In the genomic region with DNA sequence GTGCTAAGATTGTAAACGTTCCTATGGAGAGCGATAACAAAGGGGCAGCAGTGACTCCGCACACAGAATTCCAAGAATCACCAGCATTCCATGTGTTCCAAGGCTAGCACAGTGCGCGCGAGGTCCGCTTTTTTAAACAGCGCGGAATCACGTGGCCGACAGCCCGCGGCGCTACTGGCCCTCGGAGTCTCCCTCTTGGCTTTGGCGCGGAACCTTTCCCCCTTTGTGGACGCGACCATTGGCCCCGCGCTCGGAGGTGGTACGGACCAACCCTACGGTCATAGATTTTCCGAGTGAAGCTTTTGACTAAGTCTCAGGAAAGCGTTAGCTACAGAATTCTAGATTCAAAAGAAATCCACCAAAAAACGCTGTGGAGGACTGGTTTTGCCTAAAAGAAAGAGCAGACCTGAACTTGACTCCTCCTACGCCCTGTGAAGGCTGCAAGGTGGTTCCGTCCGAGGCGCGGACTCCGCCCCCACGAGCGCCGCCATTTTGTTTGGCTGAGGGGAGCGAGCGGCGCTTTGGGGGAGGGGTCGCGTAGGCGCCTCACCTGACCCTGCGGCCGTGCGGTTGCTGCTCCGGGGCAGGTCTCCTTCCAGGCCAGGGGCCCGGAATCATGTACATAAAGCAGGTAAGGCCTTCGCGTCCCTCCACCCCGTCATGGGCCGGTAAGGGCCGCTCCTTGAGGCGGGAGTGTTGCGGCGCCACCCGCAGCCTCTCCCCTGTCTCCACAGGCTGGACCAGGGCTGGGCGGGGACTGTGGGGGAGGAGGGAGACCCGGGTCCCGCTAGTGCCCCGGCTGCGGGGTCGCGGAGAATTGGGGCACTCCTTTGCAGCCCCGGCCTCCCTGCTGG, we compare ENCODE assay signal across 8 cellular contexts. TPM values are rescaled to one million over a fixed set of nuclear protein-coding genes. Genes with fewer than 3 reads are reported as not detected.
A peak's percentile ranks its signal among the peaks of the same experiment; 100 is the strongest.
DNase-seq lines count a peak whose midpoint lies in the region; ATAC-seq and TF ChIP-seq lines count a peak whose summit lies in the region.

A gene (plus strand): TSS at position 495 of the 854 bp plus-strand sequence. CDS start 122 bp downstream, at position 617.

- no peaks in the 10 kb centered on the region for H3K9me3 ChIP-seq in smooth muscle cell (replicated peaks; ENCODE audit: low read depth)

- H3K4me3 ChIP-seq in cardiac fibroblast (replicated peaks in 1 of 2; ENCODE audit: low read depth in 2 of 2, low read length in 2 of 2) (peak within 1 kb of the TSS; percentile 86 to 95), smooth muscle cell (peak within 1 kb of the TSS; percentile 94)

- peak within 1 kb of the TSS; percentile 96 for H3K27ac ChIP-seq in smooth muscle cell (ENCODE audit: low read depth)

- no peak for TF ChIP-seq CTCF in WTC11 (IDR thresholded peaks at IDR 0.05)
- TF ChIP-seq CTCF in cardiac fibroblast (IDR thresholded peaks at IDR 0.05; ENCODE audit: low read depth, low read length) = no peak
- TF ChIP-seq CTCF in smooth muscle cell (IDR thresholded peaks at IDR 0.05; ENCODE audit: borderline replicate concordance, insufficient read depth, poor library complexity, severe bottlenecking) = no peak

- peaks cover 4% of the 10 kb centered on the region for H3K27me3 Mint-ChIP-seq in WTC11 (ENCODE audit: low read depth)

- H3K4me1 ChIP-seq in smooth muscle cell (ENCODE audit: low read depth) = peaks cover 15% of the 10 kb centered on the region

- CTCF ChIA-PET in WTC11 (lab: Charles Lee) = interaction anchor here (0.9 to 1.5 kb wide), 2 partner anchors 19 to 43 kb away, joined by 3 to 4 read pairs; no protein-coding TSS in a partner anchor

- WGBS in smooth muscle cell (ENCODE audit: low lambda C conversion rate) = under 1% methylated on average over 62 of the region's 64 CpGs

- DNase-seq in ACHN = peak; percentile 97
- peak; percentile 95 for DNase-seq in NCI-H2227 (lab: John Stamatoyannopoulos, UW; ENCODE audit: unreplicated experiment)
- DNase-seq in WTC11 (ENCODE audit: low spot score) = peak; percentile 93
- peak; percentile 96 for DNase-seq in cardiac fibroblast (ENCODE audit: low read depth in 2 of 2)
- peak; percentile 86 for DNase-seq in iPS-NIHi7 (ENCODE audit: extremely low spot score)
- DNase-seq in smooth muscle cell (lab: John Stamatoyannopoulos, UW; ENCODE audit: unreplicated experiment) = peak; percentile 90

- peak within 1 kb of the TSS; percentile 99 for H3K27ac Mint-ChIP-seq in WTC11

- H3K9me3 Mint-ChIP-seq in WTC11 = no peaks in the 10 kb centered on the region

- POLR2A ChIA-PET in WTC11 (lab: Charles Lee) = interaction anchor here (0.8 kb wide), 1 partner anchor 357 kb away, joined by 5 read pairs; no protein-coding TSS in a partner anchor

- peak within 1 kb of the TSS; percentile 93 for H2AFZ ChIP-seq in smooth muscle cell (ENCODE audit: low read depth)

- peaks cover 14% of the 10 kb centered on the region for H3K36me3 Mint-ChIP-seq in WTC11

- H3K36me3 ChIP-seq in smooth muscle cell (ENCODE audit: low read depth) = no peaks in the 10 kb centered on the region

- H3K4me1 Mint-ChIP-seq in WTC11 = peaks cover 26% of the 10 kb centered on the region

- H4K20me1 ChIP-seq in smooth muscle cell (ENCODE audit: low read depth) = peaks cover 33% of the 10 kb centered on the region

- peak within 1 kb of the TSS; percentile 99 for H3K9ac ChIP-seq in smooth muscle cell (ENCODE audit: low read depth)

- peaks cover 49% of the 10 kb centered on the region for H3K79me2 ChIP-seq in smooth muscle cell (ENCODE audit: low read depth)

- no peaks in the 10 kb centered on the region for H3K27me3 ChIP-seq in smooth muscle cell (ENCODE audit: low read depth)

- H3K4me3 Mint-ChIP-seq in WTC11 = peak within 1 kb of the TSS; percentile 94

- peaks cover 5% of the 10 kb centered on the region for H3F3A ChIP-seq in smooth muscle cell (ENCODE audit: low read depth)

- ATAC-seq in GM18873 (IDR thresholded peaks at IDR 0.05; ENCODE audit: low FRiP score, unreplicated experiment) (peak; percentile 76), HG03139 (IDR thresholded peaks at IDR 0.05; ENCODE audit: unreplicated experiment) (peak; percentile 83), WTC11 (peak; percentile 90)

- peak within 1 kb of the TSS; percentile 97 for H3K4me2 ChIP-seq in smooth muscle cell

- in situ Hi-C loops in ACHN (cut with HindIII; ENCODE audit: low pct_ligation_motif_present, low pct_unique_long_range_greater_than_20kb, low sequenced_read_pairs) = no loop called here

TF ChIP-seq in WTC11, 78 proteins besides CTCF, POLR2A, EP300 and RAD21 (continues in another document):
- TF ChIP-seq, protein P1, sequence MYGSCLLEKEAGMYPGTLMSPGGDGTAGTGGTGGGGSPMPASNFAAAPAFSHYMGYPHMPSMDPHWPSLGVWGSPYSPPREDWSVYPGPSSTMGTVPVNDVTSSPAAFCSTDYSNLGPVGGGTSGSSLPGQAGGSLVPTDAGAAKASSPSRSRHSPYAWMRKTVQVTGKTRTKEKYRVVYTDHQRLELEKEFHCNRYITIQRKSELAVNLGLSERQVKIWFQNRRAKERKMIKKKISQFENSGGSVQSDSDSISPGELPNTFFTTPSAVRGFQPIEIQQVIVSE (CRISPR knock-in tag; IDR thresholded peaks at IDR 0.05; ENCODE audit: borderline replicate concordance) = no peak
- TF ChIP-seq ZBTB21 (CRISPR knock-in tag; IDR thresholded peaks at IDR 0.05; ENCODE audit: borderline replicate concordance) (0 out of 2 replicates have a peak, but pooled peaks have one; percentile 83), ZNF317 (CRISPR knock-in tag; IDR thresholded peaks at IDR 0.05; ENCODE audit: borderline replicate concordance, low read depth) (no peak), SP1 (CRISPR knock-in tag; conservative IDR thresholded peaks at IDR 0.05) (peak; percentile 62), NR2C2 (CRISPR knock-in tag; IDR thresholded peaks at IDR 0.05) (no peak), ZNF219 (CRISPR knock-in tag; IDR thresholded peaks at IDR 0.05; ENCODE audit: borderline replicate concordance) (peak; percentile 46; the same call in 1 of the 2 replicates), IRF2 (CRISPR knock-in tag; IDR thresholded peaks at IDR 0.05; ENCODE audit: borderline replicate concordance, low read depth) (no peak), EMX1 (CRISPR knock-in tag; IDR thresholded peaks at IDR 0.05) (no peak), ZNF121 (CRISPR knock-in tag; IDR thresholded peaks at IDR 0.05) (no peak), RORB (CRISPR knock-in tag; IDR thresholded peaks at IDR 0.05) (no peak), JUN (CRISPR knock-in tag; IDR thresholded peaks at IDR 0.05) (peak; percentile 34; the same call in 1 of the 2 replicates), FOXK1 (CRISPR knock-in tag; IDR thresholded peaks at IDR 0.05) (peak; percentile 74), RELA (CRISPR knock-in tag; IDR thresholded peaks at IDR 0.05; ENCODE audit: borderline replicate concordance) (no peak; the same call in 1 of the 2 replicates), ZNF423 (CRISPR knock-in tag; IDR thresholded peaks at IDR 0.05) (no peak)
- TF ChIP-seq, protein P2, sequence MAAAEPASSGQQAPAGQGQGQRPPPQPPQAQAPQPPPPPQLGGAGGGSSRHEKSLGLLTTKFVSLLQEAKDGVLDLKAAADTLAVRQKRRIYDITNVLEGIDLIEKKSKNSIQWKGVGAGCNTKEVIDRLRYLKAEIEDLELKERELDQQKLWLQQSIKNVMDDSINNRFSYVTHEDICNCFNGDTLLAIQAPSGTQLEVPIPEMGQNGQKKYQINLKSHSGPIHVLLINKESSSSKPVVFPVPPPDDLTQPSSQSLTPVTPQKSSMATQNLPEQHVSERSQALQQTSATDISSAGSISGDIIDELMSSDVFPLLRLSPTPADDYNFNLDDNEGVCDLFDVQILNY (CRISPR knock-in tag; IDR thresholded peaks at IDR 0.05) = peak; percentile 82; the same call in 1 of the 2 replicates
- TF ChIP-seq, protein P3, sequence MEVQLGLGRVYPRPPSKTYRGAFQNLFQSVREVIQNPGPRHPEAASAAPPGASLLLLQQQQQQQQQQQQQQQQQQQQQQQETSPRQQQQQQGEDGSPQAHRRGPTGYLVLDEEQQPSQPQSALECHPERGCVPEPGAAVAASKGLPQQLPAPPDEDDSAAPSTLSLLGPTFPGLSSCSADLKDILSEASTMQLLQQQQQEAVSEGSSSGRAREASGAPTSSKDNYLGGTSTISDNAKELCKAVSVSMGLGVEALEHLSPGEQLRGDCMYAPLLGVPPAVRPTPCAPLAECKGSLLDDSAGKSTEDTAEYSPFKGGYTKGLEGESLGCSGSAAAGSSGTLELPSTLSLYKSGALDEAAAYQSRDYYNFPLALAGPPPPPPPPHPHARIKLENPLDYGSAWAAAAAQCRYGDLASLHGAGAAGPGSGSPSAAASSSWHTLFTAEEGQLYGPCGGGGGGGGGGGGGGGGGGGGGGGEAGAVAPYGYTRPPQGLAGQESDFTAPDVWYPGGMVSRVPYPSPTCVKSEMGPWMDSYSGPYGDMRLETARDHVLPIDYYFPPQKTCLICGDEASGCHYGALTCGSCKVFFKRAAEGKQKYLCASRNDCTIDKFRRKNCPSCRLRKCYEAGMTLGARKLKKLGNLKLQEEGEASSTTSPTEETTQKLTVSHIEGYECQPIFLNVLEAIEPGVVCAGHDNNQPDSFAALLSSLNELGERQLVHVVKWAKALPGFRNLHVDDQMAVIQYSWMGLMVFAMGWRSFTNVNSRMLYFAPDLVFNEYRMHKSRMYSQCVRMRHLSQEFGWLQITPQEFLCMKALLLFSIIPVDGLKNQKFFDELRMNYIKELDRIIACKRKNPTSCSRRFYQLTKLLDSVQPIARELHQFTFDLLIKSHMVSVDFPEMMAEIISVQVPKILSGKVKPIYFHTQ (CRISPR knock-in tag; IDR thresholded peaks at IDR 0.05) = 0 out of 2 replicates have a peak, but pooled peaks have one; percentile 8
- TF ChIP-seq, protein P4, sequence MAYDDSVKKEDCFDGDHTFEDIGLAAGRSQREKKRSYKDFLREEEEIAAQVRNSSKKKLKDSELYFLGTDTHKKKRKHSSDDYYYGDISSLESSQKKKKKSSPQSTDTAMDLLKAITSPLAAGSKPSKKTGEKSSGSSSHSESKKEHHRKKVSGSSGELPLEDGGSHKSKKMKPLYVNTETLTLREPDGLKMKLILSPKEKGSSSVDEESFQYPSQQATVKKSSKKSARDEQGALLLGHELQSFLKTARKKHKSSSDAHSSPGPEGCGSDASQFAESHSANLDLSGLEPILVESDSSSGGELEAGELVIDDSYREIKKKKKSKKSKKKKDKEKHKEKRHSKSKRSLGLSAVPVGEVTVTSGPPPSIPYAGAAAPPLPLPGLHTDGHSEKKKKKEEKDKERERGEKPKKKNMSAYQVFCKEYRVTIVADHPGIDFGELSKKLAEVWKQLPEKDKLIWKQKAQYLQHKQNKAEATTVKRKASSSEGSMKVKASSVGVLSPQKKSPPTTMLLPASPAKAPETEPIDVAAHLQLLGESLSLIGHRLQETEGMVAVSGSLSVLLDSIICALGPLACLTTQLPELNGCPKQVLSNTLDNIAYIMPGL (CRISPR knock-in tag; IDR thresholded peaks at IDR 0.05) = no peak; the same call in none of the 2 replicates

RNA-seq across cellular contexts. Expression of the gene that starts here (rescaled TPM):
- total RNA-seq in WTC11 (2021) (63.5 to 71.0 TPM (median 65.4 TPM) in 3 replicates), smooth muscle cell (24.4 and 26.0 TPM in 2 replicates)
- polyA plus RNA-seq in smooth muscle cell = 31.0 and 32.6 TPM in 2 replicates

Comparison
In these comparisons a context has a peak if more than half of its experiments do, and no peak if none do; other contexts are left out.
1. Peak in every context shown above with its lines: DNase-seq, ATAC-seq, H3K4me3 ChIP-seq and H3K27ac ChIP-seq.